Comparison of ENCODE assay signal across 14 cellular contexts in the genomic region with DNA sequence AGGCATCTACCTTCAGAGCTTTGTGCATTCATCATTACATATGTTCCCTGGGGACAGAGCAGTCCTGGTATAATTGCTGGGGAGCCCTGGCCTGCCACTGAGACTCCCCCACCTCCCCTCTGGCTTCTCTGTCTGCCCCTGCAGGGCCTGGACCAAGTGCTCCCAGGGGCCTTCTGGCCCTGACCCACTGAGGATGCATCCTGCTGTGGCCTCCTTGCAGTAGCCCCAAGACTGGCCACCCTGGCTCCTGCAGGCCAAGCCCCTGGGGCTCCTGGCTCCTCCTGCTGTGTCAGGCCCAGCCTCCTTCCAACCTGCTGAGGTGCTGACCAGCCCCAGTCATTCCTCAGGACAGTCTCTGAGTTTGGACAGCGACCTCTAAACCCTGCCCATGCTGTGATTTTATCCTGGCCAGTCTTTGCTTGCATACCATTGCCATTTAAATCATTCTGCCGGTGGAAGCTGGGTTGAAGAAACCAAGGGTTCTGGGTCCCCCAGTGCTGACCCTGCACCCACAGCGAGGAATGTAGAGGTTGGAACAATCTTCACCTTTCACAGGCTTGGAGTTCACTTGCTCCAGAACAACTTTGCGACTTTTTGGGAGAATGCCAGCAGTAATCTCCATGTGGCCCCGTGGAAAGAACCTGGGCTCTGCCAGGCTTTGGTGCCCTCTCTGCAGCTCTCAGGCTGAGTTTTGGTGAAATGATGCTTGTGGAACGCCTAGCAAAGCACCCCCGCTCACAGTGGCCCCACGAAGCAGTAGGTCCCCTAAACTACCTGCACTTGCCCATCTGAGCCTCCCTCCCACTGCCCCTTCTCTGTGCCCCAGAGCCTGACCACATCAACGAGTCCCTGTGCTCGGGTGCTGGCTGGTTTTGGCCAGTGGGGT.
"Had no signal": no experiment of that assay in that cellular context is flagged by ENCODE, and none has a peak within 500 bp of the region (broad histone marks: within the 10 kb centered on the region; RNA-seq: fewer than 3 reads in every experiment).

No MANE protein-coding gene starts in this region.

- H3K9me3 ChIP-seq: colonic mucosa, transverse colon had no signal

- H3K27ac ChIP-seq: cardiac muscle cell, colonic mucosa, parathyroid adenoma, transverse colon had no signal

- H2AFZ ChIP-seq: parathyroid adenoma had no signal

- H3K4me1 ChIP-seq: colonic mucosa, parathyroid adenoma had no signal

- DNase-seq: activated CD4-positive, alpha-beta T cell treated with anti-CD3 and anti-CD28 coated beads, Interleukin-2, amount 10 ng/mL, durations not matched to agents 7 days and 5 days; activated CD4-positive, CD25-positive, alpha-beta regulatory T cell; activated naive CD4-positive, alpha-beta T cell; colonic mucosa; islet precursor cell; naive B cell; stimulated activated CD4-positive, alpha-beta T cell treated with anti-CD3 and anti-CD28 coated beads, Interleukin-12 subunit alpha, Interleukin-12 subunit beta, amount 100 ng/mL, for 4 hours; stimulated activated CD4-positive, alpha-beta T cell treated with anti-CD3 and anti-CD28 coated beads, Interleukin-2, amount 100 ng/mL, for 24 hours; transverse colon had no signal

- H3K36me3 ChIP-seq: cardiac muscle cell, colonic mucosa, transverse colon had no signal

- H3K79me2 ChIP-seq: parathyroid adenoma had no signal

- FAIRE-seq: endometrium had no signal

- ATAC-seq: left lobe of liver; stimulated activated effector memory CD8-positive, alpha-beta T cell treated with anti-CD3 and anti-CD28 coated beads, Interleukin-12 subunit alpha, Interleukin-12 subunit beta, amount 100 ng/mL, for 72 hours had no signal

- H3K4me3 ChIP-seq: cardiac muscle cell, colonic mucosa, transverse colon had no signal

- H3K9ac ChIP-seq: parathyroid adenoma had no signal

- H3K27me3 ChIP-seq: colonic mucosa had no signal
